1 cellular context compared by ENCODE assay signal in genomic region chr5:144189800-144190429, GRCh38.
TF ChIP-seq lines count a peak whose summit lies in the region.

No MANE protein-coding gene starts in this region.

TF ChIP-seq in SK-N-SH, 30 proteins besides CTCF, POLR2A, EP300 and RAD21 (continued from another document):
- 0 out of 2 replicates have a peak, but pooled peaks have one; percentile 42 for TF ChIP-seq FOXM1 (IDR thresholded peaks at IDR 0.05; ENCODE audit: low read depth)
- TF ChIP-seq MAX (IDR thresholded peaks at IDR 0.05; ENCODE audit: low read depth) = peak; percentile 35; the same call in 1 of the 2 replicates
- TF ChIP-seq NFIC (IDR thresholded peaks at IDR 0.05; ENCODE audit: borderline replicate concordance) = peak; percentile 36; the same call in 1 of the 2 replicates
- no peak for TF ChIP-seq CHD2 (IDR thresholded peaks at IDR 0.05; ENCODE audit: low read length, partially characterized antibody)
- no peak for TF ChIP-seq TAF1 (IDR thresholded peaks at IDR 0.05; ENCODE audit: borderline replicate concordance, low read depth, low read length)
- TF ChIP-seq ZBTB33 (IDR thresholded peaks at IDR 0.05; ENCODE audit: borderline replicate concordance, low read depth) = peak; percentile 19; the same call in 1 of the 2 replicates
- peak; percentile 71 for TF ChIP-seq JUND (IDR thresholded peaks at IDR 0.05)
- no peak for TF ChIP-seq GATA2 (CRISPR knock-in tag; IDR thresholded peaks at IDR 0.05)
- TF ChIP-seq SMC3 (IDR thresholded peaks at IDR 0.05; ENCODE audit: low read depth, low read length) = no peak
- TF ChIP-seq TCF12 (IDR thresholded peaks at IDR 0.05) = peak; percentile 76
- TF ChIP-seq SIN3A (IDR thresholded peaks at IDR 0.05; ENCODE audit: borderline replicate concordance, low read depth, low read length) = no peak
- TF ChIP-seq GABPA (IDR thresholded peaks at IDR 0.05; ENCODE audit: low read depth) = no peak
- TF ChIP-seq MXI1 (IDR thresholded peaks at IDR 0.05; ENCODE audit: low read depth, low read length) = no peak
- no peak for TF ChIP-seq ELF1 (IDR thresholded peaks at IDR 0.05)
- no peak for TF ChIP-seq EZH2phosphoT487 (IDR thresholded peaks at IDR 0.05; ENCODE audit: borderline replicate concordance, low read depth)
- TF ChIP-seq IRF3 (IDR thresholded peaks at IDR 0.05; ENCODE audit: low read depth, low read length) = no peak
- no peak for TF ChIP-seq USF1 (IDR thresholded peaks at IDR 0.05; ENCODE audit: borderline replicate concordance, low read depth)
- TF ChIP-seq RCOR1 (IDR thresholded peaks at IDR 0.05; ENCODE audit: low read length) = no peak
- TF ChIP-seq MEF2A (IDR thresholded peaks at IDR 0.05; ENCODE audit: borderline replicate concordance, low read depth) = 0 out of 2 replicates have a peak, but pooled peaks have one; percentile 30
- TF ChIP-seq RXRA (IDR thresholded peaks at IDR 0.05; ENCODE audit: borderline replicate concordance, low read depth) = peak; percentile 58; the same call in 1 of the 2 replicates
- no peak for TF ChIP-seq RFX5 (IDR thresholded peaks at IDR 0.05; ENCODE audit: low read length)
- TF ChIP-seq FOXJ3 (CRISPR knock-in tag; IDR thresholded peaks at IDR 0.05) = 0 out of 2 replicates have a peak, but pooled peaks have one; percentile 32
